In genomic region chrX:133991057-133991456, GRCh38 we compare ENCODE assay signal across 3 cellular contexts. TPM values are rescaled to one million over a fixed set of nuclear protein-coding genes. Genes with fewer than 3 reads are reported as not detected.
"Had no signal": no experiment of that assay in that cellular context is flagged by ENCODE, and none has a peak within 500 bp of the region (broad histone marks: within the 10 kb centered on the region; RNA-seq: fewer than 3 reads in every experiment).

No MANE protein-coding gene starts in this region.

RNA-seq across cellular contexts. Expression of gene GPC3, which starts 5.7 kb away (rescaled TPM):
- total RNA-seq: activated B cell treated with CpG ODN at 0.5 μM for 24 hours; activated CD8-positive, alpha-beta memory T cell treated with anti-CD3 and anti-CD28 coated beads for 36 hours; activated CD8-positive, alpha-beta memory T cell treated with anti-CD3 and anti-CD28 coated beads, Interleukin-2, amount 10 ng/mL, durations not matched to agents 7 days and 5 days had no signal
